Comparison of ENCODE assay signal across 20 cellular contexts in the genomic region with DNA sequence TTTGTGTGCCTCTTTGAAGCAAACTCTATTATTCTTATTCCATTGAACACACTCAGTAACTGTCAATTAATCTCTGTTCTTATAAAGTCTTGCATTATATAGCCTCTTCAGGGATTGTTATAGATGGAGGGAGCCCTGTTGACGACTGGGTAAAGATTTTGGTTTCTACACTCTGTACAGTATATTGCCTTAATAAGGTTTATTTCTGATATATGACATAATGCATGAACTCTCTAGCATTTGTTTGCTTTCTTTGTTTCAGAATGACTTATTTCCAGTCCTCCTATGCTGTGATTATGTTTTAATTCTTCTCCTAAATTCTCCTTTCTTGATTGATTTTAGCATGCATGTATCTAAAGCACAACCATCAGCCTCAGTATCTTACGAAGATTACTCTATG.
DNase-seq lines count a peak whose midpoint lies in the region; ATAC-seq and TF ChIP-seq lines count a peak whose summit lies in the region.
"Had no signal": no experiment of that assay in that cellular context is flagged by ENCODE, and none has a peak within 500 bp of the region (broad histone marks: within the 10 kb centered on the region; RNA-seq: fewer than 3 reads in every experiment).

No MANE protein-coding gene starts in this region.

- H3K27me3 Mint-ChIP-seq in GM23338 (ENCODE audit: insufficient read depth, low read depth, poor library complexity): no peaks in the 10 kb centered on the region
- H3K27me3 Mint-ChIP-seq: B cell; CD4-positive, alpha-beta T cell had no signal

- no peaks in the 10 kb centered on the region for H3K27me3 ChIP-seq in GM23338 (ENCODE audit: insufficient read depth)
- no peaks in the 10 kb centered on the region for H3K27me3 ChIP-seq in HUES48 (ENCODE audit: control insufficient read depth, insufficient read depth, low read length)
- H3K27me3 ChIP-seq in mesendoderm (ENCODE audit: insufficient read depth, low read length, poor library complexity): no peaks in the 10 kb centered on the region
- H3K27me3 ChIP-seq: BLaER1 treated with 17β-estradiol and CSF1 and Interleukin-3, amounts not matched to agents 10 nM and 100 nM had no signal

- H3K4me2 ChIP-seq in GM23338: no peak overlapping the region
- H3K4me2 ChIP-seq in mesendoderm (ENCODE audit: low read length): no peak overlapping the region
- H3K4me2 ChIP-seq: A549; BLaER1 treated with 17β-estradiol and CSF1 and Interleukin-3, amounts not matched to agents 10 nM and 100 nM had no signal

- no peak overlapping the region for H2AFZ ChIP-seq in GM23338

- H3K36me3 ChIP-seq in GM23338 (ENCODE audit: insufficient read depth) (no peaks in the 10 kb centered on the region), HUES48 (ENCODE audit: control insufficient read depth, insufficient read depth, low read length) (no peaks in the 10 kb centered on the region), mesendoderm (ENCODE audit: control insufficient read depth, insufficient read depth, low read length) (no peaks in the 10 kb centered on the region)
- H3K36me3 ChIP-seq: BLaER1 treated with 17β-estradiol and CSF1 and Interleukin-3, amounts not matched to agents 10 nM and 100 nM had no signal

- no peak overlapping the region for H4K8ac ChIP-seq in mesendoderm (ENCODE audit: low read depth, low read length)

- no peak overlapping the region for H3K4me3 ChIP-seq in GM23338
- H3K4me3 ChIP-seq in HUES48 (ENCODE audit: low read depth, low read length): no peak overlapping the region
- H3K4me3 ChIP-seq in mesendoderm (ENCODE audit: low read length): no peak overlapping the region
- H3K4me3 ChIP-seq: A549; BLaER1 treated with 17β-estradiol and CSF1 and Interleukin-3, amounts not matched to agents 10 nM and 100 nM; GM12878 had no signal

- in situ Hi-C loops in KBM-7 (cut with MboI; ENCODE audit: low pct_unique_long_range_greater_than_20kb, low sequenced_read_pairs): no loop called here

- no peaks in the 10 kb centered on the region for H3K36me3 Mint-ChIP-seq in GM23338 (ENCODE audit: low read depth)
- H3K36me3 Mint-ChIP-seq: CD8-positive, alpha-beta T cell had no signal

- no peak for TF ChIP-seq CTCF in GM23338 (conservative IDR thresholded peaks at IDR 0.05; ENCODE audit: low read depth in 2 of 2)

- no peak overlapping the region for H3K4me3 Mint-ChIP-seq in GM23338
- H3K4me3 Mint-ChIP-seq: B cell; CD4-positive, alpha-beta T cell; CD8-positive, alpha-beta T cell had no signal

- DNase-seq in GM23338 (ENCODE audit: low spot score): no peak
- DNase-seq in mesendoderm: no peak
- no peak for DNase-seq in KBM-7
- DNase-seq in GM03348 (ENCODE audit: low spot score): no peak
- no peak for DNase-seq in globus pallidus (ENCODE audit: low spot score)
- no peak for DNase-seq in hippocampal formation (lab: John Stamatoyannopoulos, UW)
- DNase-seq: AML-193; Caco-2; CD4-positive, alpha-beta T cell; CD8-positive, alpha-beta T cell; DMS79 treated with DMSO at 0.1 percent for 48 hours; GF-D8 had no signal

- H3K79me1 ChIP-seq in mesendoderm (ENCODE audit: low read length): no peaks in the 10 kb centered on the region

- no peak overlapping the region for H3K4ac ChIP-seq in mesendoderm (ENCODE audit: low read depth, low read length)

- no peaks in the 10 kb centered on the region for H4K20me1 ChIP-seq in GM23338 (replicated peaks; ENCODE audit: insufficient read depth)
- H4K20me1 ChIP-seq: BLaER1 treated with 17β-estradiol and CSF1 and Interleukin-3, amounts not matched to agents 10 nM and 100 nM had no signal

- H3K9ac ChIP-seq in HUES48 (ENCODE audit: low read depth, low read length) (no peak overlapping the region), mesendoderm (ENCODE audit: low read length) (no peak overlapping the region)
- H3K9ac ChIP-seq: BLaER1 treated with 17β-estradiol and CSF1 and Interleukin-3, amounts not matched to agents 10 nM and 100 nM had no signal

- peak; percentile 79 for ATAC-seq in GM18868 (IDR thresholded peaks at IDR 0.05; ENCODE audit: unreplicated experiment)
- no peak for ATAC-seq in GM23338
- ATAC-seq: A549; CD8-positive, alpha-beta T cell; GM12878 had no signal

- no peaks in the 10 kb centered on the region for H3K9me2 ChIP-seq in GM23338 (ENCODE audit: insufficient read depth)

- no peak overlapping the region for H4K5ac ChIP-seq in mesendoderm (ENCODE audit: low read length)

- no peak overlapping the region for H2AK5ac ChIP-seq in mesendoderm (ENCODE audit: low read length)

- peaks cover 5% of the 10 kb centered on the region for H3K4me1 ChIP-seq in GM23338 (ENCODE audit: insufficient read depth)
- H3K4me1 ChIP-seq in HUES48 (ENCODE audit: control insufficient read depth, insufficient read depth, low read length): peaks cover 8% of the 10 kb centered on the region
- peaks cover 3% of the 10 kb centered on the region for H3K4me1 ChIP-seq in mesendoderm (ENCODE audit: control insufficient read depth, low read depth, low read length)
- H3K4me1 ChIP-seq: A549; BLaER1 treated with 17β-estradiol and CSF1 and Interleukin-3, amounts not matched to agents 10 nM and 100 nM had no signal

- peak overlapping the region; percentile 97 for H3K18ac ChIP-seq in mesendoderm (ENCODE audit: low read length)

- H2BK15ac ChIP-seq in mesendoderm (replicated peaks; ENCODE audit: low read depth): peak overlapping the region; percentile 85

- H3K9me3 Mint-ChIP-seq in GM23338: no peaks in the 10 kb centered on the region
- H3K9me3 Mint-ChIP-seq: CD4-positive, alpha-beta T cell; CD8-positive, alpha-beta T cell had no signal

- H3K56ac ChIP-seq in mesendoderm (ENCODE audit: low read length): no peak overlapping the region

- no peak overlapping the region for H3K23ac ChIP-seq in mesendoderm (ENCODE audit: low read length)

- peaks cover 26% of the 10 kb centered on the region for H3K4me1 Mint-ChIP-seq in GM23338
- H3K4me1 Mint-ChIP-seq: B cell had no signal

- no CpG with 5 or more reads among the region's 2 CpGs for WGBS in mesendoderm (ENCODE audit: extremely low coverage, insufficient coverage, low lambda C conversion rate)

- H3K27ac Mint-ChIP-seq in GM23338: 0 out of 2 replicates have a peak overlapping the region, but pooled peaks have one; percentile 76
- H3K27ac Mint-ChIP-seq: B cell; CD4-positive, alpha-beta T cell; CD8-positive, alpha-beta T cell had no signal

- H3K79me2 ChIP-seq in GM23338 (replicated peaks; ENCODE audit: insufficient read depth) (no peaks in the 10 kb centered on the region), mesendoderm (ENCODE audit: control insufficient read depth, insufficient read depth, low read length) (no peaks in the 10 kb centered on the region)

- H2BK5ac ChIP-seq in mesendoderm (ENCODE audit: low read length): peak overlapping the region; percentile 18

- H2BK120ac ChIP-seq in mesendoderm (ENCODE audit: low read depth, low read length): no peak overlapping the region

- no peaks in the 10 kb centered on the region for H3F3A ChIP-seq in GM23338 (replicated peaks; ENCODE audit: low read depth)

- H3K9me3 ChIP-seq in HUES48 (ENCODE audit: control insufficient read depth, insufficient read depth, low read length): no peaks in the 10 kb centered on the region
- H3K9me3 ChIP-seq: A549; BLaER1 treated with 17β-estradiol and CSF1 and Interleukin-3, amounts not matched to agents 10 nM and 100 nM; Caco-2 had no signal

- H3K27ac ChIP-seq in GM23338 (ENCODE audit: low read depth): no peak overlapping the region
- peak overlapping the region; percentile 11 for H3K27ac ChIP-seq in HUES48 (ENCODE audit: low read depth, low read length)
- H3K27ac ChIP-seq in mesendoderm (ENCODE audit: low read depth, low read length): peak overlapping the region; percentile 43
- H3K27ac ChIP-seq: 22Rv1; A549; BLaER1 treated with 17β-estradiol and CSF1 and Interleukin-3, amounts not matched to agents 10 nM and 100 nM; C4-2B had no signal

TF ChIP-seq in GM23338, 12 proteins besides CTCF, POLR2A, EP300 and RAD21 (continues in another document):
- TF ChIP-seq, protein P1, sequence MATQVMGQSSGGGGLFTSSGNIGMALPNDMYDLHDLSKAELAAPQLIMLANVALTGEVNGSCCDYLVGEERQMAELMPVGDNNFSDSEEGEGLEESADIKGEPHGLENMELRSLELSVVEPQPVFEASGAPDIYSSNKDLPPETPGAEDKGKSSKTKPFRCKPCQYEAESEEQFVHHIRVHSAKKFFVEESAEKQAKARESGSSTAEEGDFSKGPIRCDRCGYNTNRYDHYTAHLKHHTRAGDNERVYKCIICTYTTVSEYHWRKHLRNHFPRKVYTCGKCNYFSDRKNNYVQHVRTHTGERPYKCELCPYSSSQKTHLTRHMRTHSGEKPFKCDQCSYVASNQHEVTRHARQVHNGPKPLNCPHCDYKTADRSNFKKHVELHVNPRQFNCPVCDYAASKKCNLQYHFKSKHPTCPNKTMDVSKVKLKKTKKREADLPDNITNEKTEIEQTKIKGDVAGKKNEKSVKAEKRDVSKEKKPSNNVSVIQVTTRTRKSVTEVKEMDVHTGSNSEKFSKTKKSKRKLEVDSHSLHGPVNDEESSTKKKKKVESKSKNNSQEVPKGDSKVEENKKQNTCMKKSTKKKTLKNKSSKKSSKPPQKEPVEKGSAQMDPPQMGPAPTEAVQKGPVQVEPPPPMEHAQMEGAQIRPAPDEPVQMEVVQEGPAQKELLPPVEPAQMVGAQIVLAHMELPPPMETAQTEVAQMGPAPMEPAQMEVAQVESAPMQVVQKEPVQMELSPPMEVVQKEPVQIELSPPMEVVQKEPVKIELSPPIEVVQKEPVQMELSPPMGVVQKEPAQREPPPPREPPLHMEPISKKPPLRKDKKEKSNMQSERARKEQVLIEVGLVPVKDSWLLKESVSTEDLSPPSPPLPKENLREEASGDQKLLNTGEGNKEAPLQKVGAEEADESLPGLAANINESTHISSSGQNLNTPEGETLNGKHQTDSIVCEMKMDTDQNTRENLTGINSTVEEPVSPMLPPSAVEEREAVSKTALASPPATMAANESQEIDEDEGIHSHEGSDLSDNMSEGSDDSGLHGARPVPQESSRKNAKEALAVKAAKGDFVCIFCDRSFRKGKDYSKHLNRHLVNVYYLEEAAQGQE (IDR thresholded peaks at IDR 0.05; ENCODE audit: unreplicated experiment): no peak
- TF ChIP-seq EZH2phosphoT487 (IDR thresholded peaks at IDR 0.05; ENCODE audit: unreplicated experiment) (no peak), POLR2AphosphoS5 (IDR thresholded peaks at IDR 0.05; ENCODE audit: low read depth) (no peak), STAT1 (IDR thresholded peaks at IDR 0.05; ENCODE audit: unreplicated experiment) (no peak), ZNF331 (CRISPR knock-in tag; IDR thresholded peaks at IDR 0.05; ENCODE audit: low read depth) (no peak), EZH2 (IDR thresholded peaks at IDR 0.05; ENCODE audit: low read depth, unreplicated experiment) (no peak), ZNF114 (CRISPR knock-in tag; IDR thresholded peaks at IDR 0.05) (no peak), CREB1 (CRISPR knock-in tag; IDR thresholded peaks at IDR 0.05; ENCODE audit: low read depth) (no peak)
